12 cellular contexts compared by ENCODE assay signal in the genomic region with DNA sequence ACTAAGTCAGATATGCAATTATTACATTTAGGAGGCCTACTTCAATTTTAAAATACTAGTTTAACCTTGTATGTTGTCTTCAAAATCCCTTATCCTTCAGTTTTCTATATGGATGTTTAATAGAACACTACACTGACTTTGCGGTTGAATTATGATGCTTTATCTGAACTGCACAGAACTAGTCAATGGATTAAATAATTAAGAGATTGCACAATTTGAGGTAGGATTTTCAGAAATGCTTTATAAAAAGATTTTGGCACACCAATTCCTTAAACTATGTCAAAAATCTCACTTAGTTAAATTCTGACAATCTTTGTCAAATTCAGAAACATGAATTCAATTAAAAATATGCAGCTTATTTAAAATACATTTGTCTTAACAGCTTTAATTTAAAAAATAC. TPM values are rescaled to one million over a fixed set of nuclear protein-coding genes. Genes with fewer than 3 reads are reported as not detected.
DNase-seq lines count a peak whose midpoint lies in the region; ATAC-seq and TF ChIP-seq lines count a peak whose summit lies in the region.
"Had no signal": no experiment of that assay in that cellular context is flagged by ENCODE, and none has a peak within 500 bp of the region (broad histone marks: within the 10 kb centered on the region; RNA-seq: fewer than 3 reads in every experiment).

No MANE protein-coding gene starts in this region.

- DNase-seq in GM12865 (ENCODE audit: low read depth) (no peak), T-helper 17 cell (no peak), fibroblast of lung (ENCODE audit: low read depth in 2 of 2) (no peak), skeletal muscle cell (ENCODE audit: low read depth) (no peak), H9 (no peak), NCI-H1092 (lab: John Stamatoyannopoulos, UW) (no peak), NCI-H1436 (lab: John Stamatoyannopoulos, UW) (no peak)
- DNase-seq: activated naive CD8-positive, alpha-beta T cell treated with anti-CD3 and anti-CD28 coated beads, Interleukin-2, amount 10 ng/mL, durations not matched to agents 7 days and 5 days; Caco-2; H7; naive thymus-derived CD4-positive, alpha-beta T cell; NCI-H187 treated with DMSO at 0.1 percent for 48 hours had no signal

- H3K79me2 ChIP-seq in fibroblast of lung (ENCODE audit: control insufficient read depth, insufficient read depth, low read length) (no peaks in the 10 kb centered on the region), H9 (ENCODE audit: insufficient read depth, low read length) (no peaks in the 10 kb centered on the region)

- H3K36me3 Mint-ChIP-seq in T-helper 17 cell (ENCODE audit: low read depth) (peaks cover 4% of the 10 kb centered on the region), H9 (ENCODE audit: insufficient read depth in 1 of 3, low read depth in 3 of 3) (no peaks in the 10 kb centered on the region)

- H3K27me3 ChIP-seq in fibroblast of lung (ENCODE audit: control insufficient read depth, insufficient read depth, low read length): no peaks in the 10 kb centered on the region
- no peaks in the 10 kb centered on the region for H3K27me3 ChIP-seq in H9 (ENCODE audit: insufficient read depth, low read length)

- no peak overlapping the region for H3K4me3 Mint-ChIP-seq in T-helper 17 cell
- no peak overlapping the region for H3K4me3 Mint-ChIP-seq in H9

- no peak overlapping the region for H2BK15ac ChIP-seq in H9 (ENCODE audit: low read depth, low read length)

- H2BK12ac ChIP-seq in H9 (ENCODE audit: insufficient read length, low read depth, low read length): no peak overlapping the region

- H3K18ac ChIP-seq in H9 (ENCODE audit: insufficient read length, low read depth, low read length): no peak overlapping the region

- TF ChIP-seq CTCF in GM12865 (IDR thresholded peaks at IDR 0.05; ENCODE audit: insufficient read depth, low read depth, low read length, missing control alignments): no peak
- no peak for TF ChIP-seq CTCF in fibroblast of lung (conservative IDR thresholded peaks at IDR 0.05 in 1 of 2, IDR thresholded peaks at IDR 0.05 in 1 of 2; ENCODE audit: low read depth in 1 of 2, low read length in 2 of 2)
- no peak for TF ChIP-seq CTCF in H9 (conservative IDR thresholded peaks at IDR 0.05)

- H4K8ac ChIP-seq in H9 (replicated peaks; ENCODE audit: insufficient read length, low read depth, low read length): no peak overlapping the region

- no peaks in the 10 kb centered on the region for H4K20me1 ChIP-seq in fibroblast of lung (ENCODE audit: control insufficient read depth, extremely low read depth, insufficient read depth, low read length)
- H4K20me1 ChIP-seq in H9 (ENCODE audit: control insufficient read depth, insufficient read depth, insufficient read length): no peaks in the 10 kb centered on the region

- H3K23me2 ChIP-seq in H9 (ENCODE audit: insufficient read length, low read depth, low read length, poor library complexity, severe bottlenecking): no peaks in the 10 kb centered on the region

- no peaks in the 10 kb centered on the region for H3K9me3 Mint-ChIP-seq in H9
- H3K9me3 Mint-ChIP-seq: activated naive CD8-positive, alpha-beta T cell treated with anti-CD3 and anti-CD28 coated beads, Interleukin-2, amount 10 ng/mL, durations not matched to agents 7 days and 5 days; naive thymus-derived CD4-positive, alpha-beta T cell had no signal

- peak overlapping the region; percentile 37; the same call in 1 of the 2 replicates for H3K4me3 ChIP-seq in GM12865 (ENCODE audit: low read depth, low read length)
- H3K4me3 ChIP-seq in fibroblast of lung (replicated peaks in 1 of 4; ENCODE audit: control extremely low read depth in 1 of 4, insufficient read depth in 1 of 4, low read depth in 3 of 4, low read length in 4 of 4): peak overlapping the region in 2 of 4 experiments; percentile 36 to 63
- H3K4me3 ChIP-seq in skeletal muscle cell (ENCODE audit: low read depth, low read length): peak overlapping the region; percentile 42

- no peak overlapping the region for H4K91ac ChIP-seq in H9 (ENCODE audit: insufficient read length, low read depth, low read length)

- no CpG with 5 or more reads among the region's 1 CpG for WGBS in H9 (ENCODE audit: extremely low coverage, insufficient read length, low lambda C conversion rate)

- H2BK5ac ChIP-seq in H9 (ENCODE audit: insufficient read length, low read length): no peak overlapping the region

- no peak overlapping the region for H2AK5ac ChIP-seq in H9 (ENCODE audit: insufficient read length, low read length)

- H3K79me1 ChIP-seq in H9 (ENCODE audit: insufficient read depth, low read depth, low read length, poor library complexity, severe bottlenecking): no peaks in the 10 kb centered on the region

- peak overlapping the region; percentile 62 for H3K27ac Mint-ChIP-seq in T-helper 17 cell
- H3K27ac Mint-ChIP-seq in H9: no peak overlapping the region

- no peak overlapping the region for H2AFZ ChIP-seq in fibroblast of lung (ENCODE audit: low read length)
- H2AFZ ChIP-seq in H9 (ENCODE audit: low read length): no peak overlapping the region

- H3K9me3 ChIP-seq in T-helper 17 cell (ENCODE audit: control insufficient read depth, low read length, poor library complexity, severe bottlenecking): no peaks in the 10 kb centered on the region
- H3K9me3 ChIP-seq in fibroblast of lung (ENCODE audit: control insufficient read depth, insufficient read depth, low read depth, low read length): no peaks in the 10 kb centered on the region
- no peaks in the 10 kb centered on the region for H3K9me3 ChIP-seq in H9 (ENCODE audit: control insufficient read depth, low read depth, low read length)
- H3K9me3 ChIP-seq: Caco-2 had no signal

- ATAC-seq in T-helper 17 cell: no peak

- H3K4me2 ChIP-seq in fibroblast of lung (ENCODE audit: extremely low read depth, insufficient read depth, low read length): peak overlapping the region; percentile 89
- H3K4me2 ChIP-seq in H9 (ENCODE audit: insufficient read depth, insufficient read length, low read length): no peak overlapping the region

- H3K27me3 Mint-ChIP-seq in T-helper 17 cell: no peaks in the 10 kb centered on the region
- H3K27me3 Mint-ChIP-seq in H9 (ENCODE audit: low read depth): no peaks in the 10 kb centered on the region
- H3K27me3 Mint-ChIP-seq: activated naive CD8-positive, alpha-beta T cell treated with anti-CD3 and anti-CD28 coated beads, Interleukin-2, amount 10 ng/mL, durations not matched to agents 7 days and 5 days; naive thymus-derived CD4-positive, alpha-beta T cell had no signal

- H3K56ac ChIP-seq in H9 (ENCODE audit: insufficient read length, low read depth, low read length): no peak overlapping the region

- no peak overlapping the region for H2BK120ac ChIP-seq in H9 (ENCODE audit: low read depth, low read length, poor library complexity, severe bottlenecking)

- H3K9ac ChIP-seq in fibroblast of lung (ENCODE audit: insufficient read depth, low read length): no peak overlapping the region
- H3K9ac ChIP-seq in H9 (ENCODE audit: extremely low read depth, insufficient read length, low read length): no peak overlapping the region

- H3K14ac ChIP-seq in H9 (ENCODE audit: insufficient read depth, low read length): no peak overlapping the region

- no peak overlapping the region for H3K4ac ChIP-seq in H9 (ENCODE audit: low read depth, low read length)

- peaks cover 4% of the 10 kb centered on the region for H3K4me1 ChIP-seq in fibroblast of lung (ENCODE audit: control insufficient read depth, extremely low read depth, insufficient read depth, low read length)
- H3K4me1 ChIP-seq in H9 (ENCODE audit: insufficient read depth, low read length): no peaks in the 10 kb centered on the region
- H3K4me1 ChIP-seq: Caco-2 had no signal

- H3K27ac ChIP-seq in fibroblast of lung (ENCODE audit: insufficient read depth, low read length): no peak overlapping the region
- H3K27ac ChIP-seq in H9 (ENCODE audit: insufficient read length, low read depth, low read length): no peak overlapping the region

- no peak overlapping the region for H3T11ph ChIP-seq in H9 (ENCODE audit: low read length)

- H3K36me3 ChIP-seq in fibroblast of lung (ENCODE audit: control insufficient read depth, insufficient read depth, low read length): no peaks in the 10 kb centered on the region

- no peak overlapping the region for H2BK20ac ChIP-seq in H9 (ENCODE audit: low read depth, low read length, poor library complexity, severe bottlenecking)

- no peak overlapping the region for H3K23ac ChIP-seq in H9 (ENCODE audit: insufficient read length, low read depth, low read length)

- peaks cover 23% of the 10 kb centered on the region for H3K4me1 Mint-ChIP-seq in T-helper 17 cell
- peaks cover 16 to 17% of the 10 kb centered on the region in 2 experiments for H3K4me1 Mint-ChIP-seq in H9

- no peak overlapping the region for H4K5ac ChIP-seq in H9 (ENCODE audit: insufficient read length, low read depth, low read length)

RNA-seq across cellular contexts. Expression of gene ATOSA, which starts 28.1 kb away (rescaled TPM):
- total RNA-seq in T-helper 17 cell: 100 to 1,000 TPM; 101 to 120 TPM
- total RNA-seq in fibroblast of lung: 16.4 and 26.9 TPM in 2 replicates
- 12.2 and 14.1 TPM in 2 replicates for polyA plus RNA-seq in fibroblast of lung
- 8.4 and 11.6 TPM in 2 replicates for polyA plus RNA-seq in fibroblast of lung (2012)
- 2.4 and 9.9 TPM in 2 replicates for polyA minus RNA-seq in fibroblast of lung (ENCODE audit: low replicate concordance)
- 3.3 and 5.8 TPM in 2 replicates for total RNA-seq in H9 (2021)
